22 cellular contexts compared by ENCODE assay signal in the genomic region with DNA sequence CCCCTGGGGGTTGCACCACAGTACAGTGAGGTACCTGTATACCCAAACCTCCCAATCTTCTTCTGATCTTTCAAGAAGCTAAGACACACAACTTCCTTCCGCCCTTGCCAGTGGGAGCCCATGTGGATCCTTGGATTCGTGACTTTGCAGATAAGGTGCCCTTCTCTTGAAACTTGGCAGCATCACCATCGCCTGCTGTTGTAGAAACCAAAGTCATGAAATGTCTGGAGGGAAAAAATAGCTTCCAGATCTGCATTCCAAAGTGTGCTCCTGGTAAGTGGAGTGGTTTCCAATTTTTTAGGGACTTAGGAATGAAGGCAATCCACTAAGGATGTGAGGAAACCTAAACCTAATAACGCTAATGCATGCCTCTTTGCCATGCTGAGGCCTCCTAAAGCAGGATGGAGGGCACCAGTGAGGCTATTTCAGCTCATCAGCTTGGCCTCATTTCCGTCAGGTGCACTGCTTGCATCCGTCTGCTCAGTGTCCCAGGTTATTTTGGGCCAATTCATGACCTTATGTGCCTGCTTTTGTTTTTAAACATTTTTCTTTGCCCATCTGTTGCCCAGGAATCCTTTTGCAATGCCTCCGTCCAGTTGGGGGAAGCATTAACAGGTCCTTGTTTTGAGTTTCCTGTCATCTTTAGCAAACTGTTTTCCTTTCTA. TPM values are rescaled to one million over a fixed set of nuclear protein-coding genes. Genes with fewer than 3 reads are reported as not detected.
DNase-seq lines count a peak whose midpoint lies in the region; ATAC-seq, FAIRE-seq and TF ChIP-seq lines count a peak whose summit lies in the region.
"Had no signal": no experiment of that assay in that cellular context is flagged by ENCODE, and none has a peak within 500 bp of the region (broad histone marks: within the 10 kb centered on the region; RNA-seq: fewer than 3 reads in every experiment).

No MANE protein-coding gene starts in this region.

- H3K79me2 ChIP-seq in DOHH2 (ENCODE audit: control insufficient read depth, low read length) (no peaks in the 10 kb centered on the region), MM.1S (ENCODE audit: low read length) (no peaks in the 10 kb centered on the region)

- H3K4me1 ChIP-seq in DOHH2 (ENCODE audit: control insufficient read depth, low read length) (peaks cover 36% of the 10 kb centered on the region), MM.1S (ENCODE audit: low read length) (0 out of 2 replicates have a peak, but pooled peaks cover 5% of the 10 kb centered on the region), sigmoid colon (peaks cover 0 to 11% (median 5%) of the 10 kb centered on the region in 4 donors)
- H3K4me1 ChIP-seq: Peyer's patch had no signal

- DNase-seq in MM.1S (no peak), cerebellar nuclear complex (lab: John Stamatoyannopoulos, UW) (peak; percentile 58 to 81), progenitor cell of endocrine pancreas (ENCODE audit: low spot score, unreplicated experiment) (no peak), sigmoid colon (no peak), RCC 7860 (ENCODE audit: low spot score) (no peak), AG08396 (ENCODE audit: low spot score) (no peak)
- DNase-seq in natural killer cell treated with Interleukin-12 subunit alpha and Interleukin-12 subunit beta and Interleukin-15 and Interleukin-18, amount 100 ng/mL, for 72 hours (ENCODE audit: low spot score) = no peak
- DNase-seq: AML-193, EL, KBM-7, MV-4-11, NCI-H1417 treated with DMSO at 0.1 percent for 48 hours, NCI-H1930, NCI-H226, NCI-H524 treated with DMSO at 0.1 percent for 48 hours, Peyer's patch had no signal

- H3K9me2 ChIP-seq in DOHH2 (replicated peaks; ENCODE audit: control insufficient read depth, low read length) (no peaks in the 10 kb centered on the region), MM.1S (replicated peaks; ENCODE audit: insufficient read depth, low read length) (no peaks in the 10 kb centered on the region)

- H3K4me2 ChIP-seq in DOHH2 (ENCODE audit: low read length) (peak overlapping the region; percentile 40), MM.1S (ENCODE audit: low read depth, low read length) (no peak overlapping the region)

- no peak overlapping the region for H3K9ac ChIP-seq in MM.1S (ENCODE audit: low read length)

- no peaks in the 10 kb centered on the region for H3K27me3 Mint-ChIP-seq in natural killer cell treated with Interleukin-12 subunit alpha and Interleukin-12 subunit beta and Interleukin-15 and Interleukin-18, amount 100 ng/mL, for 72 hours
- peaks cover 9% of the 10 kb centered on the region for H3K27me3 Mint-ChIP-seq in progenitor cell of endocrine pancreas

- H3K9me3 ChIP-seq in DOHH2 (ENCODE audit: control insufficient read depth, insufficient read depth, low read length) (no peaks in the 10 kb centered on the region), MM.1S (replicated peaks; ENCODE audit: insufficient read depth, low read length) (no peaks in the 10 kb centered on the region), sigmoid colon (peaks cover 0 to 6% (median 2%) of the 10 kb centered on the region in 4 donors)

- H3K27ac ChIP-seq in DOHH2 (ENCODE audit: low read depth, low read length) (no peak overlapping the region), MM.1S (ENCODE audit: low read length) (no peak overlapping the region), sigmoid colon (peak overlapping the region in 1 of 4 donors; percentile 30)
- H3K27ac ChIP-seq: Peyer's patch, SK-N-MC had no signal

- no peak for ATAC-seq in natural killer cell treated with Interleukin-12 subunit alpha and Interleukin-12 subunit beta and Interleukin-15 and Interleukin-18, amount 100 ng/mL, for 72 hours
- ATAC-seq: HepG2 had no signal

- H4K20me1 ChIP-seq in DOHH2 (ENCODE audit: control insufficient read depth, insufficient read depth, low read depth, low read length) = no peaks in the 10 kb centered on the region
- no peaks in the 10 kb centered on the region for H4K20me1 ChIP-seq in MM.1S (ENCODE audit: insufficient read depth, low read length)

- no peak for TF ChIP-seq POLR2A in sigmoid colon (IDR thresholded peaks at IDR 0.05)

- H3K4me3 ChIP-seq in DOHH2 (ENCODE audit: low read length) (no peak overlapping the region), MM.1S (ENCODE audit: low read length) (no peak overlapping the region), sigmoid colon (no peak overlapping the region)
- H3K4me3 ChIP-seq: Peyer's patch, SK-N-MC had no signal

- peaks cover 35 to 52% of the 10 kb centered on the region in 2 donors for H3K4me1 Mint-ChIP-seq in natural killer cell treated with Interleukin-12 subunit alpha and Interleukin-12 subunit beta and Interleukin-15 and Interleukin-18, amount 100 ng/mL, for 72 hours (ENCODE audit: low read depth in 2 of 2)
- H3K4me1 Mint-ChIP-seq in progenitor cell of endocrine pancreas (ENCODE audit: low read depth) = no peaks in the 10 kb centered on the region
- H3K4me1 Mint-ChIP-seq: CD14-positive monocyte had no signal

- no peaks in the 10 kb centered on the region for H3F3A ChIP-seq in DOHH2 (ENCODE audit: control insufficient read depth, insufficient read depth)
- no peaks in the 10 kb centered on the region for H3F3A ChIP-seq in MM.1S (ENCODE audit: insufficient read depth, low read length)

- H3K36me3 ChIP-seq in DOHH2 (ENCODE audit: control insufficient read depth, low read length) = no peaks in the 10 kb centered on the region
- H3K36me3 ChIP-seq in MM.1S (replicated peaks; ENCODE audit: insufficient read depth, low read length) = no peaks in the 10 kb centered on the region
- H3K36me3 ChIP-seq in sigmoid colon = no peaks in the 10 kb centered on the region
- H3K36me3 ChIP-seq: Peyer's patch had no signal

- H2AFZ ChIP-seq in MM.1S (ENCODE audit: low read length) = 0 out of 2 replicates have a peak overlapping the region, but pooled peaks have one; percentile 3

- peaks cover 3% of the 10 kb centered on the region for H3K9me3 Mint-ChIP-seq in natural killer cell treated with Interleukin-12 subunit alpha and Interleukin-12 subunit beta and Interleukin-15 and Interleukin-18, amount 100 ng/mL, for 72 hours
- peaks cover 5% of the 10 kb centered on the region for H3K9me3 Mint-ChIP-seq in progenitor cell of endocrine pancreas (ENCODE audit: low read depth)

- H3K27ac Mint-ChIP-seq in natural killer cell treated with Interleukin-12 subunit alpha and Interleukin-12 subunit beta and Interleukin-15 and Interleukin-18, amount 100 ng/mL, for 72 hours = peak overlapping the region; percentile 61 to 84
- H3K27ac Mint-ChIP-seq in progenitor cell of endocrine pancreas = no peak overlapping the region

- TF ChIP-seq EP300 in sigmoid colon (IDR thresholded peaks at IDR 0.05) = no peak

- 90 to 93% methylated on average over 7 of the region's 7 CpGs for WGBS in sigmoid colon, 2 donors

- H3K4me3 Mint-ChIP-seq in natural killer cell treated with Interleukin-12 subunit alpha and Interleukin-12 subunit beta and Interleukin-15 and Interleukin-18, amount 100 ng/mL, for 72 hours = peak overlapping the region; percentile 18
- no peak overlapping the region for H3K4me3 Mint-ChIP-seq in progenitor cell of endocrine pancreas (ENCODE audit: low read depth)
- H3K4me3 Mint-ChIP-seq: CD14-positive monocyte had no signal

- peaks cover 6% of the 10 kb centered on the region for H3K36me3 Mint-ChIP-seq in natural killer cell treated with Interleukin-12 subunit alpha and Interleukin-12 subunit beta and Interleukin-15 and Interleukin-18, amount 100 ng/mL, for 72 hours
- H3K36me3 Mint-ChIP-seq in progenitor cell of endocrine pancreas (ENCODE audit: insufficient read depth) = peaks cover 4% of the 10 kb centered on the region

- intact Hi-C loops in sigmoid colon (cut with DNase I) = no loop called here

- TF ChIP-seq CTCF in DOHH2 (IDR thresholded peaks at IDR 0.05; ENCODE audit: low read depth, low read length, poor library complexity, severe bottlenecking) (no peak), MM.1S (IDR thresholded peaks at IDR 0.05; ENCODE audit: low read length) (no peak), progenitor cell of endocrine pancreas (IDR thresholded peaks at IDR 0.05; ENCODE audit: unreplicated experiment) (no peak), sigmoid colon (IDR thresholded peaks at IDR 0.05) (no peak)

- H3K27me3 ChIP-seq in DOHH2 (ENCODE audit: control insufficient read depth, low read length) = no peaks in the 10 kb centered on the region
- no peaks in the 10 kb centered on the region for H3K27me3 ChIP-seq in MM.1S (replicated peaks; ENCODE audit: insufficient read depth, low read length)
- no peaks in the 10 kb centered on the region for H3K27me3 ChIP-seq in sigmoid colon
- H3K27me3 ChIP-seq: Peyer's patch had no signal

- FAIRE-seq in RCC 7860 (lab: Jason Lieb, UNC) = no peak
- FAIRE-seq: GM12891, H54, HepG2 had no signal

RNA-seq across cellular contexts. Expression of a gene that starts 8.2 kb away (rescaled TPM):
- total RNA-seq in natural killer cell treated with Interleukin-12 subunit alpha and Interleukin-12 subunit beta and Interleukin-15 and Interleukin-18, amount 100 ng/mL, for 72 hours = 100 to 1,000 TPM; 164 to 185 TPM
- 17.8 and 19.4 TPM in 2 replicates for total RNA-seq in progenitor cell of endocrine pancreas
- total RNA-seq in sigmoid colon = 10 to 100 TPM; 32.7 to 47.4 (median 37.3) TPM
- 100 to 1,000 TPM; 157 to 181 (median 177) TPM for polyA plus RNA-seq in sigmoid colon

RNA-seq across cellular contexts. Expression of a gene that starts 36.7 kb away (rescaled TPM):
- 1 to 10 TPM in 1 of 2 donors, under 1 TPM in 1; 0.53 to 2.3 TPM for total RNA-seq in natural killer cell treated with Interleukin-12 subunit alpha and Interleukin-12 subunit beta and Interleukin-15 and Interleukin-18, amount 100 ng/mL, for 72 hours
- total RNA-seq in progenitor cell of endocrine pancreas = 0.57 and 0.87 TPM in 2 replicates
- total RNA-seq in sigmoid colon = not detected
- 1 to 10 TPM in 1 of 3 donors, under 1 TPM in 1, not detected in 1; 0.34 to 1.2 TPM for polyA plus RNA-seq in sigmoid colon
- total RNA-seq: HepG2 had no signal
- polyA plus RNA-seq: CD14-positive monocyte, HepG2 had no signal

RNA-seq across cellular contexts. Expression of a gene that starts 55.0 kb away (rescaled TPM):
- not detected for total RNA-seq in natural killer cell treated with Interleukin-12 subunit alpha and Interleukin-12 subunit beta and Interleukin-15 and Interleukin-18, amount 100 ng/mL, for 72 hours
- not detected in 2 replicates for total RNA-seq in progenitor cell of endocrine pancreas
- not detected for total RNA-seq in sigmoid colon
- not detected for polyA plus RNA-seq in sigmoid colon
- total RNA-seq: HepG2, Peyer's patch had no signal
- polyA plus RNA-seq: CD14-positive monocyte, HepG2 had no signal

Comparison
In these comparisons a context has a peak if more than half of its experiments do, and no peak if none do; other contexts are left out.
1. DNase-seq: peak in cerebellar nuclear complex (2 of 2); none in MM.1S (single experiment), natural killer cell treated with Interleukin-12 subunit alpha and Interleukin-12 subunit beta and Interleukin-15 and Interleukin-18, amount 100 ng/mL, for 72 hours (single experiment), progenitor cell of endocrine pancreas (single experiment), sigmoid colon (single experiment), RCC 7860 (single experiment) and AG08396 (single experiment).